In the genomic region with DNA sequence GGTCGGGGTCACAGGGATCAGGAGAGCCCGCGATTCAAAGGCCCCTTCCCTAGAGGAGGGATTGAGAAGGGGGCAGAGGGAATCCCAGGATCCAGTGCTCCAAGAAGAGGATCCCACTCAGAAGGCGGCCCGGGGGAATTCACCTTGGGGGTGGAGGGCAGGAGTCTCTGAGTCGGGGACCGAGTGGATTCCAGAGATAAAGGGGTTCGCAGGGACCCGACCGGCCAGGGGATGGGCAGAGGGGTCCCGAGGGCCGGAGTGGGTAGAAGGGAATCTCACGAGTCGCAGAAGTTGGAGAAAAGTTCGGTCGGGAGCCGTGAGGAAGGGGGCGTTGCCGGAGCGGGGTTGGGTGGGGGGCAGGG, we compare ENCODE assay signal across 8 cellular contexts. TPM values are rescaled to one million over a fixed set of nuclear protein-coding genes. Genes with fewer than 3 reads are reported as not detected.
A peak's percentile ranks its signal among the peaks of the same experiment; 100 is the strongest.
DNase-seq lines count a peak whose midpoint lies in the region; ATAC-seq and TF ChIP-seq lines count a peak whose summit lies in the region.

No MANE protein-coding gene starts in this region.

- TF ChIP-seq CTCF in HCT116 (IDR thresholded peaks at IDR 0.05 in 2 of 3, conservative IDR thresholded peaks at IDR 0.05 in 1 of 3; ENCODE audit: borderline replicate concordance in 1 of 3, insufficient read depth in 1 of 3, low read depth in 2 of 3, low read length in 2 of 3) = no peak
- no peak for TF ChIP-seq CTCF in hepatocyte (IDR thresholded peaks at IDR 0.05; ENCODE audit: poor library complexity)

- ATAC-seq in HCT116 (peak; percentile 1), GM21447 (IDR thresholded peaks at IDR 0.05; ENCODE audit: unreplicated experiment) (no peak), HG03095 (IDR thresholded peaks at IDR 0.05; ENCODE audit: unreplicated experiment) (no peak)
- ATAC-seq in activated T-cell treated with anti-CD3 and anti-CD28 coated beads, Interleukin-2, amount 50 U/mL, for 4 hours = no peak
- no peak for ATAC-seq in stimulated activated effector memory CD8-positive, alpha-beta T cell treated with anti-CD3 and anti-CD28 coated beads, Interleukin-12 subunit alpha, Interleukin-12 subunit beta, amount 100 ng/mL, for 72 hours

- BruUV-seq in HCT116 (replicated peaks; lab: Mats Ljungman, UMichigan) = no TSS peak

- no peaks in the 10 kb centered on the region for H4K20me1 ChIP-seq in HCT116 (ENCODE audit: insufficient read depth)
- no peaks in the 10 kb centered on the region for H4K20me1 ChIP-seq in hepatocyte (ENCODE audit: insufficient read depth, poor library complexity, severe bottlenecking)

- peaks cover 10 to 36% of the 10 kb centered on the region in 2 experiments; a peak in 3 of 4 replicates for H3K4me1 ChIP-seq in HCT116 (ENCODE audit: control insufficient read depth in 1 of 2, insufficient read depth in 2 of 2, low read length in 2 of 2)
- peaks cover 11% of the 10 kb centered on the region for H3K4me1 ChIP-seq in hepatocyte (ENCODE audit: insufficient read depth)

- H3K27me3 ChIP-seq in HCT116 (ENCODE audit: insufficient read depth, low read length) = no peaks in the 10 kb centered on the region
- H3K27me3 ChIP-seq in hepatocyte = no peaks in the 10 kb centered on the region

- H3K4me2 ChIP-seq in HCT116 (ENCODE audit: low read length) = peak overlapping the region; percentile 92
- peak overlapping the region; percentile 90 for H3K4me2 ChIP-seq in hepatocyte

- DNase-seq in HCT116 (ENCODE audit: low read depth, low spot score) = no peak
- DNase-seq in activated T-cell treated with anti-CD3 and anti-CD28 coated beads, Interleukin-2, amount 50 U/mL, for 4 hours = no peak
- DNase-seq in hepatocyte (ENCODE audit: low spot score) = no peak
- no peak for DNase-seq in stimulated activated effector memory CD8-positive, alpha-beta T cell treated with anti-CD3 and anti-CD28 coated beads, Interleukin-12 subunit alpha, Interleukin-12 subunit beta, amount 100 ng/mL, for 72 hours (ENCODE audit: low spot score in 2 of 2)
- no peak for DNase-seq in NCI-H226
- no peak for DNase-seq in NK-92 (lab: John Stamatoyannopoulos, UW; ENCODE audit: unreplicated experiment)

- peaks cover 8% of the 10 kb centered on the region for H3K36me3 Mint-ChIP-seq in activated T-cell treated with anti-CD3 and anti-CD28 coated beads, Interleukin-2, amount 50 U/mL, for 4 hours (ENCODE audit: insufficient read depth)
- H3K36me3 Mint-ChIP-seq in stimulated activated effector memory CD8-positive, alpha-beta T cell treated with anti-CD3 and anti-CD28 coated beads, Interleukin-12 subunit alpha, Interleukin-12 subunit beta, amount 100 ng/mL, for 72 hours = peaks cover 67% of the 10 kb centered on the region

- 1% methylated on average over 18 of the region's 20 CpGs for WGBS in hepatocyte (ENCODE audit: low lambda C conversion rate, missing lambda C conversion rate)

- H3K9ac ChIP-seq in HCT116 (ENCODE audit: low read length) = peak overlapping the region; percentile 84

- TF ChIP-seq POLR2A in HCT116 (IDR thresholded peaks at IDR 0.05; ENCODE audit: borderline replicate concordance, extremely low read depth, insufficient read depth, insufficient read length) = no peak

- no peaks in the 10 kb centered on the region for H3K9me2 ChIP-seq in HCT116 (ENCODE audit: insufficient read depth)
- H3K9me2 ChIP-seq in hepatocyte (replicated peaks; ENCODE audit: insufficient read depth) = no peaks in the 10 kb centered on the region

- no peak for TF ChIP-seq RAD21 in HCT116 (IDR thresholded peaks at IDR 0.05; ENCODE audit: low read depth)

- H3K4me3 ChIP-seq in HCT116 (replicated peaks in 1 of 2; ENCODE audit: low read depth in 1 of 2, low read length in 2 of 2) = peak overlapping the region; percentile 82 to 90
- peak overlapping the region; percentile 94 for H3K4me3 ChIP-seq in hepatocyte

- peaks cover 43% of the 10 kb centered on the region for H3K4me1 Mint-ChIP-seq in activated T-cell treated with anti-CD3 and anti-CD28 coated beads, Interleukin-2, amount 50 U/mL, for 4 hours (ENCODE audit: low read depth)
- peaks cover 60% of the 10 kb centered on the region for H3K4me1 Mint-ChIP-seq in stimulated activated effector memory CD8-positive, alpha-beta T cell treated with anti-CD3 and anti-CD28 coated beads, Interleukin-12 subunit alpha, Interleukin-12 subunit beta, amount 100 ng/mL, for 72 hours

- H3K79me2 ChIP-seq in HCT116 (ENCODE audit: insufficient read depth, low read length) (peaks cover 27% of the 10 kb centered on the region), hepatocyte (peaks cover 40% of the 10 kb centered on the region)

- no peak overlapping the region for H2AFZ ChIP-seq in HCT116 (ENCODE audit: low read depth, low read length, poor library complexity, severe bottlenecking)
- H2AFZ ChIP-seq in hepatocyte = peak overlapping the region; percentile 81

- POLR2A ChIA-PET in HCT116 (lab: Charles Lee) = interaction anchor here (0.7 to 1.4 kb wide), 2 partner anchors 15 to 24 kb away, joined by 3 to 5 read pairs; no protein-coding TSS in a partner anchor

- peak overlapping the region; percentile 97 for H3K27ac Mint-ChIP-seq in stimulated activated effector memory CD8-positive, alpha-beta T cell treated with anti-CD3 and anti-CD28 coated beads, Interleukin-12 subunit alpha, Interleukin-12 subunit beta, amount 100 ng/mL, for 72 hours

- H3K4me3 Mint-ChIP-seq in activated T-cell treated with anti-CD3 and anti-CD28 coated beads, Interleukin-2, amount 50 U/mL, for 4 hours = peak overlapping the region; percentile 92
- peak overlapping the region; percentile 96 for H3K4me3 Mint-ChIP-seq in stimulated activated effector memory CD8-positive, alpha-beta T cell treated with anti-CD3 and anti-CD28 coated beads, Interleukin-12 subunit alpha, Interleukin-12 subunit beta, amount 100 ng/mL, for 72 hours

- H3K36me3 ChIP-seq in HCT116 (ENCODE audit: control insufficient read depth in 1 of 2, insufficient read depth in 2 of 2, low read length in 2 of 2) (peaks cover 0 to 18% of the 10 kb centered on the region in 2 experiments; a peak in 2 of 4 replicates), hepatocyte (replicated peaks; ENCODE audit: insufficient read depth, low read depth) (no peaks in the 10 kb centered on the region)

- H3K9me3 ChIP-seq in HCT116 (ENCODE audit: control insufficient read depth in 1 of 2, insufficient read depth in 1 of 2, low read depth in 1 of 2, low read length in 2 of 2) (no peaks in the 10 kb centered on the region), hepatocyte (ENCODE audit: low read depth) (no peaks in the 10 kb centered on the region)

- RAD21 ChIA-PET in HCT116 (lab: Charles Lee; ENCODE audit: low non-redundant PET in 1 of 2, low total read pairs in 2 of 2, uncharacterized antibody in 2 of 2, unreplicated experiment in 2 of 2) = no interaction called here

- intact Hi-C loops in HCT116 (cut with micrococcal nuclease) = no loop called here

- CTCF ChIA-PET in HCT116 (lab: Charles Lee) = interaction anchor here (0.6 to 1.9 kb wide), 3 partner anchors 9 to 44 kb away, joined by 3 to 5 read pairs (median 4); no protein-coding TSS in a partner anchor

- H3K27me3 Mint-ChIP-seq in activated T-cell treated with anti-CD3 and anti-CD28 coated beads, Interleukin-2, amount 50 U/mL, for 4 hours (ENCODE audit: low read depth) = no peaks in the 10 kb centered on the region

- H3K9me3 Mint-ChIP-seq in activated T-cell treated with anti-CD3 and anti-CD28 coated beads, Interleukin-2, amount 50 U/mL, for 4 hours = no peaks in the 10 kb centered on the region
- H3K9me3 Mint-ChIP-seq in stimulated activated effector memory CD8-positive, alpha-beta T cell treated with anti-CD3 and anti-CD28 coated beads, Interleukin-12 subunit alpha, Interleukin-12 subunit beta, amount 100 ng/mL, for 72 hours = no peaks in the 10 kb centered on the region

- H3K27ac ChIP-seq in HCT116 (ENCODE audit: low read depth, low read length) (peak overlapping the region; percentile 90), hepatocyte (peak overlapping the region; percentile 95)

TF ChIP-seq in HCT116, 20 proteins besides CTCF, POLR2A, EP300 and RAD21:
- TF ChIP-seq ZNF274 (IDR thresholded peaks at IDR 0.05; ENCODE audit: low read depth, low read length) (no peak), EZH2phosphoT487 (IDR thresholded peaks at IDR 0.05; ENCODE audit: borderline replicate concordance) (no peak), SRF (IDR thresholded peaks at IDR 0.05; ENCODE audit: low read depth) (no peak), POLR2AphosphoS5 (IDR thresholded peaks at IDR 0.05; ENCODE audit: low read depth, low read length) (no peak), ELF1 (IDR thresholded peaks at IDR 0.05; ENCODE audit: borderline replicate concordance, low read depth) (no peak)
- TF ChIP-seq, protein P1, sequence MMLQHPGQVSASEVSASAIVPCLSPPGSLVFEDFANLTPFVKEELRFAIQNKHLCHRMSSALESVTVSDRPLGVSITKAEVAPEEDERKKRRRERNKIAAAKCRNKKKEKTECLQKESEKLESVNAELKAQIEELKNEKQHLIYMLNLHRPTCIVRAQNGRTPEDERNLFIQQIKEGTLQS (IDR thresholded peaks at IDR 0.05) = no peak

RNA-seq across cellular contexts. Expression of a gene that starts 0.3 kb away (rescaled TPM):
- 73.5 TPM for total RNA-seq in HCT116 (2021; ENCODE audit: unreplicated experiment)
- polyA plus RNA-seq in HCT116 (2012) = 62.1 and 81.0 TPM in 2 replicates
- 10 to 100 TPM; 45.3 to 59.8 (median 58.1) TPM for total RNA-seq in activated T-cell treated with anti-CD3 and anti-CD28 coated beads, Interleukin-2, amount 50 U/mL, for 4 hours
- 15.6 and 29.5 TPM in 2 replicates for total RNA-seq in hepatocyte
- 37.9 and 48.5 TPM in 2 replicates for polyA plus RNA-seq in hepatocyte

RNA-seq across cellular contexts. Expression of a gene that starts 29.2 kb away (rescaled TPM):
- total RNA-seq in HCT116 (2021; ENCODE audit: unreplicated experiment) (19.4 TPM), hepatocyte (17.0 and 18.7 TPM in 2 replicates)
- polyA plus RNA-seq in HCT116 (2012) = 9.0 and 13.3 TPM in 2 replicates
- 10 to 100 TPM; 26.0 to 31.2 (median 28.9) TPM for total RNA-seq in activated T-cell treated with anti-CD3 and anti-CD28 coated beads, Interleukin-2, amount 50 U/mL, for 4 hours
- 21.2 and 23.6 TPM in 2 replicates for polyA plus RNA-seq in hepatocyte

RNA-seq across cellular contexts. Expression of a gene that starts 29.6 kb away (rescaled TPM):
- total RNA-seq in HCT116 (2021; ENCODE audit: unreplicated experiment) (107 TPM), hepatocyte (57.6 and 64.1 TPM in 2 replicates)
- polyA plus RNA-seq in HCT116 (2012) = 95.1 and 137 TPM in 2 replicates
- 10 to 100 TPM; 91.3 to 98.0 (median 96.7) TPM for total RNA-seq in activated T-cell treated with anti-CD3 and anti-CD28 coated beads, Interleukin-2, amount 50 U/mL, for 4 hours
- 58.0 and 63.7 TPM in 2 replicates for polyA plus RNA-seq in hepatocyte

RNA-seq across cellular contexts. Expression of a gene that starts 55.7 kb away (rescaled TPM):
- total RNA-seq in HCT116 (2021; ENCODE audit: unreplicated experiment) (2.0 TPM), hepatocyte (12.7 and 18.4 TPM in 2 replicates)
- polyA plus RNA-seq in HCT116 (2012) = 0.64 and 1.3 TPM in 2 replicates
- under 1 TPM; 0.50 to 0.71 (median 0.63) TPM for total RNA-seq in activated T-cell treated with anti-CD3 and anti-CD28 coated beads, Interleukin-2, amount 50 U/mL, for 4 hours
- polyA plus RNA-seq in hepatocyte = 17.4 and 18.4 TPM in 2 replicates
